ENCODE assay signal across 23 cellular contexts in the genomic region with DNA sequence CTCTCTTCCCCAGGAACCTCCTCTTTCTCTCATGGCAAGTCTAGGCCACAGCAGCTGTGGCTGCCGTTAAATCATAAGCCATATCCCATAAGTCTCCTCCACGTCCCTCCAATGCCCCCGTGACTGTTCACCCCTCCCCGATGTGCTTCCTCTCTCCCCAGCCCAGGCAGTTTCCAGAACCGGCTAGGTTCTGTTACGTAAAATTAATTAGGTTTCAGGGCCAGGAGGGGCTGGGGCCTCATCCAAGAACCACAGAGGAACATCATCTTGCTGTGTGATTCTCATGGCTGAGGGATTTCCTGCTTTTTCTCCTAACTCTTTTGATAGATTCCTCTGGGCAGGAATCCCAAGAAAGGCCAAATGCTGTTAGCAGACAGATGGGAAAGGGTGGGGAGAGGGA.
DNase-seq lines count a peak whose midpoint lies in the region; ATAC-seq and TF ChIP-seq lines count a peak whose summit lies in the region.
"Had no signal": no experiment of that assay in that cellular context is flagged by ENCODE, and none has a peak within 500 bp of the region (broad histone marks: within the 10 kb centered on the region; RNA-seq: fewer than 3 reads in every experiment).

No MANE protein-coding gene starts in this region.

- H3K36me3 Mint-ChIP-seq in WTC11: peaks cover 72% of the 10 kb centered on the region
- no peaks in the 10 kb centered on the region for H3K36me3 Mint-ChIP-seq in type B pancreatic cell
- H3K36me3 Mint-ChIP-seq: activated CD8-positive, alpha-beta memory T cell treated with anti-CD3 and anti-CD28 coated beads, Interleukin-2, amount 10 ng/mL, durations not matched to agents 7 days and 5 days; activated naive CD4-positive, alpha-beta T cell treated with anti-CD3 and anti-CD28 coated beads, Interleukin-2, amount 50 U/mL, for 72 hours; neural progenitor cell; stimulated activated naive B cell treated with anti-CD40 and anti-IgM and Interleukin-4, amounts not matched to agents 10 μg/mL and 1 μg/mL and 100 μg/mL, for 72 hours had no signal

- 6 to 11% (median 6%) methylated on average over 6 of the region's 6 CpGs for WGBS in psoas muscle, 3 donors

- H3K4me3 ChIP-seq in dorsolateral prefrontal cortex (no peak overlapping the region), psoas muscle (no peak overlapping the region)
- H3K4me3 ChIP-seq: coronary artery, neural progenitor cell, thyroid gland had no signal

- H3K27me3 Mint-ChIP-seq in WTC11 (ENCODE audit: low read depth): no peaks in the 10 kb centered on the region; the same call in none of the 2 replicates
- H3K27me3 Mint-ChIP-seq in type B pancreatic cell: peaks cover 8% of the 10 kb centered on the region

- intact Hi-C loops in dorsolateral prefrontal cortex (cut with DNase I) (no loop called here), psoas muscle (cut with DNase I) (no loop called here)

- no peaks in the 10 kb centered on the region for H3K27me3 ChIP-seq in dorsolateral prefrontal cortex
- peaks cover 4% of the 10 kb centered on the region for H3K27me3 ChIP-seq in layer of hippocampus (ENCODE audit: control insufficient read depth, insufficient read depth, low read length)
- peaks cover 0 to 9% (median 3%) of the 10 kb centered on the region in 3 donors for H3K27me3 ChIP-seq in psoas muscle (ENCODE audit: insufficient read depth in 3 of 3, low read length in 2 of 3)
- H3K27me3 ChIP-seq: neural progenitor cell, thyroid gland had no signal

- ATAC-seq in psoas muscle (no peak), WTC11 (no peak)
- ATAC-seq: activated CD8-positive, alpha-beta memory T cell treated with anti-CD3 and anti-CD28 coated beads, Interleukin-2, amount 10 ng/mL, durations not matched to agents 7 days and 5 days; activated naive CD4-positive, alpha-beta T cell treated with anti-CD3 and anti-CD28 coated beads, Interleukin-2, amount 50 U/mL, for 72 hours; PC-3; stimulated activated naive B cell treated with anti-CD40 and anti-IgM and Interleukin-4, amounts not matched to agents 10 μg/mL and 1 μg/mL and 100 μg/mL, for 72 hours had no signal

- H3K27ac Mint-ChIP-seq in WTC11 (no peak overlapping the region), type B pancreatic cell (no peak overlapping the region)
- H3K27ac Mint-ChIP-seq: activated CD4-positive, alpha-beta T cell treated with anti-CD3 and anti-CD28 coated beads, Interleukin-2, amount 10 ng/mL, durations not matched to agents 24 days and 14 days; activated CD8-positive, alpha-beta memory T cell treated with anti-CD3 and anti-CD28 coated beads, Interleukin-2, amount 10 ng/mL, durations not matched to agents 7 days and 5 days; activated naive CD4-positive, alpha-beta T cell treated with anti-CD3 and anti-CD28 coated beads, Interleukin-2, amount 50 U/mL, for 72 hours; CD4-positive, alpha-beta T cell; neural progenitor cell; stimulated activated naive B cell treated with anti-CD40 and anti-IgM and Interleukin-4, amounts not matched to agents 10 μg/mL and 1 μg/mL and 100 μg/mL, for 72 hours had no signal

- H3K4me1 Mint-ChIP-seq in WTC11: no peaks in the 10 kb centered on the region
- peaks cover 15% of the 10 kb centered on the region for H3K4me1 Mint-ChIP-seq in type B pancreatic cell (ENCODE audit: unreplicated experiment)
- H3K4me1 Mint-ChIP-seq: activated CD4-positive, alpha-beta T cell treated with anti-CD3 and anti-CD28 coated beads, Interleukin-2, amount 10 ng/mL, durations not matched to agents 24 days and 14 days; activated CD8-positive, alpha-beta memory T cell treated with anti-CD3 and anti-CD28 coated beads, Interleukin-2, amount 10 ng/mL, durations not matched to agents 7 days and 5 days had no signal

- H3K9me3 Mint-ChIP-seq in WTC11 (peaks cover 77% of the 10 kb centered on the region), type B pancreatic cell (no peaks in the 10 kb centered on the region)
- H3K9me3 Mint-ChIP-seq: activated CD4-positive, alpha-beta T cell treated with anti-CD3 and anti-CD28 coated beads, Interleukin-2, amount 10 ng/mL, durations not matched to agents 24 days and 14 days; activated naive CD4-positive, alpha-beta T cell treated with anti-CD3 and anti-CD28 coated beads, Interleukin-2, amount 50 U/mL, for 72 hours; CD4-positive, alpha-beta T cell; neural progenitor cell had no signal

- peak overlapping the region in 42 of 59 donors; percentile 8 to 76 (median 52) for H3K27ac ChIP-seq in dorsolateral prefrontal cortex
- H3K27ac ChIP-seq in layer of hippocampus (ENCODE audit: low read depth, low read length): peak overlapping the region; percentile 10
- H3K27ac ChIP-seq in psoas muscle: peak overlapping the region; percentile 16
- H3K27ac ChIP-seq: neural progenitor cell, thyroid gland had no signal

- DNase-seq in G401 (ENCODE audit: low spot score) (peak; percentile 20), dorsolateral prefrontal cortex (peak in 3 of 10 donors; percentile 24 to 40 (median 24)), psoas muscle (peak in 1 of 2 donors; percentile 27), NCI-H524 (lab: John Stamatoyannopoulos, UW) (no peak), WTC11 (ENCODE audit: low spot score) (no peak), hepatic stellate cell (ENCODE audit: low spot score) (no peak), type B pancreatic cell (ENCODE audit: extremely low spot score, unreplicated experiment) (no peak)
- DNase-seq: activated CD4-positive, alpha-beta T cell treated with anti-CD3 and anti-CD28 coated beads, Interleukin-2, amount 10 ng/mL, durations not matched to agents 24 days and 14 days; activated CD8-positive, alpha-beta memory T cell treated with anti-CD3 and anti-CD28 coated beads, Interleukin-2, amount 10 ng/mL, durations not matched to agents 7 days and 5 days; CD4-positive, alpha-beta T cell; DMS153; GDM1; midbrain; NCI-H69; PC-3; retina; stimulated activated naive B cell treated with anti-CD40 and anti-IgM and Interleukin-4, amounts not matched to agents 10 μg/mL and 1 μg/mL and 100 μg/mL, for 72 hours; T-helper 1 cell; thyroid gland had no signal

- no peaks in the 10 kb centered on the region for H3K36me3 ChIP-seq in psoas muscle (ENCODE audit: insufficient read depth in 1 of 2, low read depth in 1 of 2)
- H3K36me3 ChIP-seq: neural progenitor cell, thyroid gland had no signal

- H3K9me3 ChIP-seq in psoas muscle: no peaks in the 10 kb centered on the region
- H3K9me3 ChIP-seq: thyroid gland had no signal

- in situ Hi-C loops in G401 (cut with HindIII; ENCODE audit: low sequenced_read_pairs): no loop called here

- TF ChIP-seq CTCF in dorsolateral prefrontal cortex (IDR thresholded peaks at IDR 0.05 in 54 of 56, conservative IDR thresholded peaks at IDR 0.05 in 2 of 56; ENCODE audit: low read depth in 1 of 56, partially characterized antibody in 56 of 56): no peak
- TF ChIP-seq CTCF in psoas muscle (IDR thresholded peaks at IDR 0.05): no peak
- no peak for TF ChIP-seq CTCF in WTC11 (IDR thresholded peaks at IDR 0.05)
- no peak for TF ChIP-seq CTCF in type B pancreatic cell (conservative IDR thresholded peaks at IDR 0.05)

- CTCF ChIA-PET in WTC11 (lab: Charles Lee): no interaction called here

- H3K4me1 ChIP-seq in psoas muscle: no peaks in the 10 kb centered on the region
- H3K4me1 ChIP-seq: neural progenitor cell, thyroid gland had no signal

- POLR2A ChIA-PET in WTC11 (lab: Charles Lee): no interaction called here

- no peak overlapping the region for H3K4me3 Mint-ChIP-seq in WTC11
- no peak overlapping the region for H3K4me3 Mint-ChIP-seq in type B pancreatic cell
- H3K4me3 Mint-ChIP-seq: activated CD4-positive, alpha-beta T cell treated with anti-CD3 and anti-CD28 coated beads, Interleukin-2, amount 10 ng/mL, durations not matched to agents 24 days and 14 days; activated CD8-positive, alpha-beta memory T cell treated with anti-CD3 and anti-CD28 coated beads, Interleukin-2, amount 10 ng/mL, durations not matched to agents 7 days and 5 days; CD4-positive, alpha-beta T cell; neural progenitor cell; stimulated activated naive B cell treated with anti-CD40 and anti-IgM and Interleukin-4, amounts not matched to agents 10 μg/mL and 1 μg/mL and 100 μg/mL, for 72 hours had no signal

TF ChIP-seq in WTC11, 78 proteins besides CTCF, POLR2A, EP300 and RAD21 (continues in another document):
- no peak for TF ChIP-seq HMGXB4 (CRISPR knock-in tag; IDR thresholded peaks at IDR 0.05)
- no peak for TF ChIP-seq FOXJ3 (CRISPR knock-in tag; IDR thresholded peaks at IDR 0.05; ENCODE audit: borderline replicate concordance)
- TF ChIP-seq PRRX2 (CRISPR knock-in tag; IDR thresholded peaks at IDR 0.05): no peak
- no peak for TF ChIP-seq FOXP1 (CRISPR knock-in tag; IDR thresholded peaks at IDR 0.05; ENCODE audit: borderline replicate concordance)
- no peak for TF ChIP-seq RORB (CRISPR knock-in tag; IDR thresholded peaks at IDR 0.05)
- TF ChIP-seq SP1 (CRISPR knock-in tag; conservative IDR thresholded peaks at IDR 0.05): no peak
- TF ChIP-seq, protein P1, sequence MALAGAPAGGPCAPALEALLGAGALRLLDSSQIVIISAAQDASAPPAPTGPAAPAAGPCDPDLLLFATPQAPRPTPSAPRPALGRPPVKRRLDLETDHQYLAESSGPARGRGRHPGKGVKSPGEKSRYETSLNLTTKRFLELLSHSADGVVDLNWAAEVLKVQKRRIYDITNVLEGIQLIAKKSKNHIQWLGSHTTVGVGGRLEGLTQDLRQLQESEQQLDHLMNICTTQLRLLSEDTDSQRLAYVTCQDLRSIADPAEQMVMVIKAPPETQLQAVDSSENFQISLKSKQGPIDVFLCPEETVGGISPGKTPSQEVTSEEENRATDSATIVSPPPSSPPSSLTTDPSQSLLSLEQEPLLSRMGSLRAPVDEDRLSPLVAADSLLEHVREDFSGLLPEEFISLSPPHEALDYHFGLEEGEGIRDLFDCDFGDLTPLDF (CRISPR knock-in tag; IDR thresholded peaks at IDR 0.05): no peak
